ENCODE assay signal across 19 cellular contexts in the genomic region with DNA sequence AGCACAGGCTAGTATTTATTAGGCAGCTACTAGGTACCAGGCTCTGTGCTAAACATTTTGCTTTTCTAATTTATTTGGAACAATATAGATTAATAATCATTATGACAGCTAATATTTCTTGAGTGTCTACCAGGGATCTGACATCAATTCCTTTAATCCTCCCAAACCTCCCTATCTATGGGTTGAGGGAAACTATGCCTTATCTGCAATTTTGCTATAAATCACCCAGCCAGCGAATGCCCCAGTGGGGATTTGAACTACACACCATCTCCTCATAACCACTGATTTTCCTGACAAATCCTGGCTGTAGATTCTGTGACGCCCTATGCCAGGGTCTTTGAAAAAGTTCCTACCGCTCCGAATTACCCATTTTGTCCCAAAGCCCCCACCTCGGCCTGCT. TPM values are rescaled to one million over a fixed set of nuclear protein-coding genes. Genes with fewer than 3 reads are reported as not detected.
DNase-seq lines count a peak whose midpoint lies in the region; ATAC-seq, FAIRE-seq and TF ChIP-seq lines count a peak whose summit lies in the region.
"Had no signal": no experiment of that assay in that cellular context is flagged by ENCODE, and none has a peak within 500 bp of the region (broad histone marks: within the 10 kb centered on the region; RNA-seq: fewer than 3 reads in every experiment).

No MANE protein-coding gene starts in this region.

- no peaks in the 10 kb centered on the region for H3K36me3 ChIP-seq in GM23248 (ENCODE audit: low read depth)
- no peaks in the 10 kb centered on the region for H3K36me3 ChIP-seq in breast epithelium
- no peaks in the 10 kb centered on the region for H3K36me3 ChIP-seq in skeletal muscle tissue (ENCODE audit: control insufficient read depth in 3 of 3, insufficient read depth in 3 of 3, low read length in 3 of 3)
- H3K36me3 ChIP-seq: spleen had no signal

- no peaks in the 10 kb centered on the region for H4K20me1 ChIP-seq in GM23248 (ENCODE audit: insufficient read depth)

- peak overlapping the region; percentile 91 for H3K27ac ChIP-seq in GM23248
- H3K27ac ChIP-seq in breast epithelium, result peak overlapping the region; percentile 60 to 83
- H3K27ac ChIP-seq in layer of hippocampus (ENCODE audit: low read depth, low read length), result peak overlapping the region; percentile 93
- H3K27ac ChIP-seq in skeletal muscle tissue (ENCODE audit: low read depth, low read length), result peak overlapping the region; percentile 82

- no peak overlapping the region for H3K4me3 ChIP-seq in GM23248
- H3K4me3 ChIP-seq in breast epithelium, result no peak overlapping the region
- no peak overlapping the region for H3K4me3 ChIP-seq in skeletal muscle tissue (ENCODE audit: low read length in 3 of 3)
- H3K4me3 ChIP-seq: spleen had no signal

- no peak for ATAC-seq in GM18520 (IDR thresholded peaks at IDR 0.05; ENCODE audit: unreplicated experiment)
- no peak for ATAC-seq in HG03521 (IDR thresholded peaks at IDR 0.05; ENCODE audit: unreplicated experiment)
- ATAC-seq: CD8-positive, alpha-beta T cell; stimulated activated naive B cell treated with anti-CD40 and anti-IgM and Interleukin-4, amounts not matched to agents 10 μg/mL and 1 μg/mL and 100 μg/mL, for 72 hours had no signal

- intact Hi-C loops in breast epithelium (cut with DNase I; ENCODE audit: low total_unique reads), result no loop called here

- no peak overlapping the region for H3K4me2 ChIP-seq in GM23248 (ENCODE audit: unreplicated experiment)

- no peak for DNase-seq in GM23248
- no peak for DNase-seq in breast epithelium (ENCODE audit: low spot score in 2 of 2)
- no peak for DNase-seq in frontal cortex (ENCODE audit: low spot score in 2 of 2)
- no peak for DNase-seq in stimulated activated CD4-positive, alpha-beta T cell treated with anti-CD3 and anti-CD28 coated beads, Interleukin-12 subunit alpha, Interleukin-12 subunit beta, amount 100 ng/mL, for 4 hours
- DNase-seq: activated CD4-positive, alpha-beta T cell treated with anti-CD3 and anti-CD28 coated beads, Interleukin-2, amount 10 ng/mL, durations not matched to agents 7 days and 5 days; activated naive CD4-positive, alpha-beta T cell treated with anti-CD3 and anti-CD28 coated beads, Interleukin-2, amount 10 ng/mL, durations not matched to agents 7 days and 5 days; CD8-positive, alpha-beta T cell; DND-41; NCI-H1105; NCI-H2171; NCI-H748 treated with DMSO at 0.1 percent for 48 hours; spleen; stimulated activated naive B cell treated with anti-CD40 and anti-IgM and Interleukin-4, amounts not matched to agents 10 μg/mL and 1 μg/mL and 100 μg/mL, for 72 hours had no signal

- no peaks in the 10 kb centered on the region for H3K79me2 ChIP-seq in GM23248 (ENCODE audit: insufficient read depth)

- in situ Hi-C loops in GM23248 (cut with MboI), result no loop called here

- H3K9me3 ChIP-seq in GM23248 (ENCODE audit: low read depth) (no peaks in the 10 kb centered on the region), breast epithelium (no peaks in the 10 kb centered on the region), skeletal muscle tissue (ENCODE audit: control insufficient read depth in 3 of 3, low read length in 3 of 3) (no peaks in the 10 kb centered on the region)
- H3K9me3 ChIP-seq: spleen had no signal

- no peaks in the 10 kb centered on the region for H3K9me2 ChIP-seq in GM23248 (ENCODE audit: insufficient read depth)

- whole genome bisulfite sequencing in GM23248 (ENCODE audit: low coverage in 1 of 2, low lambda C conversion rate in 2 of 2, missing lambda C conversion rate in 2 of 2), 2 experiments, result 96 to 100% methylated on average over 5 of the region's 5 CpGs

- H3K27me3 ChIP-seq in GM23248 (replicated peaks; ENCODE audit: insufficient read depth), result no peaks in the 10 kb centered on the region
- no peaks in the 10 kb centered on the region for H3K27me3 ChIP-seq in breast epithelium
- H3K27me3 ChIP-seq in layer of hippocampus (ENCODE audit: control insufficient read depth, insufficient read depth, low read length), result no peaks in the 10 kb centered on the region
- no peaks in the 10 kb centered on the region for H3K27me3 ChIP-seq in skeletal muscle tissue (ENCODE audit: control insufficient read depth in 3 of 3, insufficient read depth in 3 of 3, low read length in 3 of 3)
- H3K27me3 ChIP-seq: foreskin keratinocyte, spleen had no signal

- peaks cover 11% of the 10 kb centered on the region for H3F3A ChIP-seq in GM23248 (ENCODE audit: insufficient read depth)

- no peak for TF ChIP-seq CTCF in breast epithelium (IDR thresholded peaks at IDR 0.05)

- FAIRE-seq in frontal cortex (lab: Jason Lieb, UNC), result no peak
- FAIRE-seq: GM19239 had no signal

- no peak for TF ChIP-seq POLR2A in breast epithelium (IDR thresholded peaks at IDR 0.05)

- H3K4me1 ChIP-seq in GM23248 (ENCODE audit: insufficient read depth), result peaks cover 27% of the 10 kb centered on the region
- H3K4me1 ChIP-seq in breast epithelium, result no peaks in the 10 kb centered on the region
- peaks cover 19 to 41% (median 37%) of the 10 kb centered on the region in 3 donors for H3K4me1 ChIP-seq in skeletal muscle tissue (ENCODE audit: control insufficient read depth in 3 of 3, insufficient read depth in 3 of 3, low read length in 3 of 3)

- no peak overlapping the region for H2AFZ ChIP-seq in GM23248

- H3K9ac ChIP-seq in GM23248, result peak overlapping the region; percentile 79; the same call in 1 of the 2 replicates
- H3K9ac ChIP-seq in skeletal muscle tissue (ENCODE audit: low read depth in 1 of 3, low read length in 3 of 3), result peak overlapping the region in 1 of 3 donors; percentile 23

RNA-seq across cellular contexts. Expression of gene PLEKHG3, which starts 21.4 kb away (rescaled TPM):
- 4.6 and 6.9 TPM in 2 replicates for total RNA-seq in GM23248 (2014; rRNA removed; shearing (Covaris generic))
- 2.1 and 2.4 TPM in 2 replicates for polyA plus RNA-seq in GM23248 (2016; fragmentation: Nextera tagmentation; extraction: Ambion mirVana)
- total RNA-seq in breast epithelium, result 10 to 100 TPM; 18.7 to 31.5 (median 30.3) TPM
- total RNA-seq in skeletal muscle tissue, result 16.7 TPM
- 7.3 TPM for total RNA-seq in frontal cortex
